In genomic region chr1:24414884-24415333, GRCh38 we compare ENCODE assay signal across 8 cellular contexts. TPM values are rescaled to one million over a fixed set of nuclear protein-coding genes. Genes with fewer than 3 reads are reported as not detected.
DNase-seq lines count a peak whose midpoint lies in the region; ATAC-seq, FAIRE-seq and TF ChIP-seq lines count a peak whose summit lies in the region.

No MANE protein-coding gene starts in this region.

- H3K27ac ChIP-seq in keratinocyte (ENCODE audit: control insufficient read depth, insufficient read depth, low read length), result peak overlapping the region; percentile 51
- no peak overlapping the region for H3K27ac ChIP-seq in stomach smooth muscle (ENCODE audit: low read length)

- no peak for FAIRE-seq in keratinocyte (lab: Jason Lieb, UNC)

- H3K27me3 Mint-ChIP-seq in T-helper 2 cell treated with Interferon-gamma antibody and Interleukin-4, amounts not matched to agents 5 μg/mL and 100 μg/mL, for 36 hours (ENCODE audit: low read depth), result no peaks in the 10 kb centered on the region
- H3K27me3 Mint-ChIP-seq in activated CD8-positive, alpha-beta T cell treated with anti-CD3 and anti-CD28 coated beads for 36 hours, result no peaks in the 10 kb centered on the region

- peaks cover 2% of the 10 kb centered on the region for H3K9me1 ChIP-seq in keratinocyte (ENCODE audit: control insufficient read depth, extremely low read depth, insufficient read depth, low read length)

- no peak for DNase-seq in T-helper 2 cell treated with Interferon-gamma antibody and Interleukin-4, amounts not matched to agents 5 μg/mL and 100 μg/mL, for 36 hours (ENCODE audit: low spot score)
- DNase-seq in T-helper 2 cell, result no peak
- peak; percentile 14 for DNase-seq in activated CD8-positive, alpha-beta T cell treated with anti-CD3 and anti-CD28 coated beads for 36 hours
- DNase-seq in keratinocyte (ENCODE audit: low read depth, low spot score), result no peak
- DNase-seq in A172 (ENCODE audit: low spot score), result no peak

- POLR2A ChIA-PET in activated CD8-positive, alpha-beta T cell treated with anti-CD3 and anti-CD28 coated beads for 36 hours (lab: Charles Lee), result interaction anchor here (0.8 to 3.6 kb wide), 15 partner anchors 8 to 227 kb away, joined by 3 to 17 read pairs (median 5); partner anchors contain the start of gene RCAN3

- H3K4me2 ChIP-seq in keratinocyte (ENCODE audit: control insufficient read depth, extremely low read depth, insufficient read depth, low read depth, low read length), result peak overlapping the region; percentile 74

- H3K36me3 Mint-ChIP-seq in T-helper 2 cell treated with Interferon-gamma antibody and Interleukin-4, amounts not matched to agents 5 μg/mL and 100 μg/mL, for 36 hours (ENCODE audit: low read depth), result peaks cover 12% of the 10 kb centered on the region
- H3K36me3 Mint-ChIP-seq in activated CD8-positive, alpha-beta T cell treated with anti-CD3 and anti-CD28 coated beads for 36 hours (ENCODE audit: low read depth), result peaks cover 9% of the 10 kb centered on the region

- CTCF ChIA-PET in activated CD8-positive, alpha-beta T cell treated with anti-CD3 and anti-CD28 coated beads for 36 hours (lab: Charles Lee), result interaction anchor here (0.6 to 9.6 kb wide), 41 partner anchors 8 to 231 kb away, joined by 3 to 103 read pairs (median 7); partner anchors contain the start of gene RCAN3

- peaks cover 24% of the 10 kb centered on the region for H3K79me2 ChIP-seq in keratinocyte (ENCODE audit: control insufficient read depth, insufficient read depth, low read length)

- H3K9ac ChIP-seq in keratinocyte (ENCODE audit: control insufficient read depth, extremely low read depth, insufficient read depth, low read length) (peak overlapping the region; percentile 49), stomach smooth muscle (ENCODE audit: low read length in 2 of 2) (peak overlapping the region; percentile 5 to 12)

- H3K27ac Mint-ChIP-seq in T-helper 2 cell treated with Interferon-gamma antibody and Interleukin-4, amounts not matched to agents 5 μg/mL and 100 μg/mL, for 36 hours, result peak overlapping the region; percentile 45
- peak overlapping the region; percentile 81 for H3K27ac Mint-ChIP-seq in activated CD8-positive, alpha-beta T cell treated with anti-CD3 and anti-CD28 coated beads for 36 hours

- intact Hi-C loops in activated CD8-positive, alpha-beta T cell treated with anti-CD3 and anti-CD28 coated beads for 36 hours (cut with micrococcal nuclease), result loop anchor here (5.0 kb wide), 5 partner anchors 67 to 222 kb away; partner anchors contain the start of gene RCAN3

- H3K4me3 ChIP-seq in keratinocyte (ENCODE audit: control insufficient read depth in 2 of 3, extremely low read depth in 1 of 3, insufficient read depth in 2 of 3, low read depth in 1 of 3, low read length in 3 of 3) (peak overlapping the region; percentile 11 to 91 (median 23)), stomach smooth muscle (ENCODE audit: low read length in 2 of 2) (peak overlapping the region; percentile 84 to 97)

- no peaks in the 10 kb centered on the region for H3K9me3 ChIP-seq in keratinocyte (ENCODE audit: control insufficient read depth, low read depth, low read length)
- no peaks in the 10 kb centered on the region for H3K9me3 ChIP-seq in stomach smooth muscle (ENCODE audit: control insufficient read depth in 2 of 2, low read length in 2 of 2)

- ATAC-seq in activated CD8-positive, alpha-beta T cell treated with anti-CD3 and anti-CD28 coated beads for 36 hours, result no peak
- ATAC-seq in GM21381 (IDR thresholded peaks at IDR 0.05; ENCODE audit: unreplicated experiment) (no peak), GM18517 (IDR thresholded peaks at IDR 0.05; ENCODE audit: unreplicated experiment) (no peak)

- TF ChIP-seq CTCF in activated CD8-positive, alpha-beta T cell treated with anti-CD3 and anti-CD28 coated beads for 36 hours (IDR thresholded peaks at IDR 0.05), result no peak
- no peak for TF ChIP-seq CTCF in keratinocyte (optimal IDR thresholded peaks at IDR 0.05 in 1 of 3, IDR thresholded peaks at IDR 0.05 in 1 of 3, conservative IDR thresholded peaks at IDR 0.05 in 1 of 3; ENCODE audit: extremely low read depth in 1 of 3, insufficient read depth in 2 of 3, low read length in 3 of 3)

- peak overlapping the region; percentile 75 for H2AFZ ChIP-seq in keratinocyte (ENCODE audit: control insufficient read depth, low read length)

- H3K9me3 Mint-ChIP-seq in T-helper 2 cell treated with Interferon-gamma antibody and Interleukin-4, amounts not matched to agents 5 μg/mL and 100 μg/mL, for 36 hours, result no peaks in the 10 kb centered on the region
- H3K9me3 Mint-ChIP-seq in activated CD8-positive, alpha-beta T cell treated with anti-CD3 and anti-CD28 coated beads for 36 hours, result no peaks in the 10 kb centered on the region

- peaks cover 68% of the 10 kb centered on the region for H3K4me1 ChIP-seq in keratinocyte (ENCODE audit: control insufficient read depth, extremely low read depth, insufficient read depth, low read length)
- H3K4me1 ChIP-seq in stomach smooth muscle (ENCODE audit: control insufficient read depth, insufficient read depth, low read length), result peaks cover 26% of the 10 kb centered on the region

- no peaks in the 10 kb centered on the region for H3K27me3 ChIP-seq in keratinocyte (ENCODE audit: control insufficient read depth, extremely low read depth, insufficient read depth, low read length)
- H3K27me3 ChIP-seq in stomach smooth muscle (ENCODE audit: control insufficient read depth in 1 of 2, insufficient read depth in 2 of 2, low read length in 2 of 2), result no peaks in the 10 kb centered on the region

- no peaks in the 10 kb centered on the region for H4K20me1 ChIP-seq in keratinocyte (ENCODE audit: control insufficient read depth, extremely low read depth, insufficient read depth, low read length)

- peaks cover 0 to 1% of the 10 kb centered on the region in 2 experiments for H3K36me3 ChIP-seq in keratinocyte (ENCODE audit: control insufficient read depth in 2 of 2, extremely low read depth in 1 of 2, insufficient read depth in 2 of 2, low read length in 2 of 2)
- H3K36me3 ChIP-seq in stomach smooth muscle (ENCODE audit: control insufficient read depth in 2 of 2, insufficient read depth in 2 of 2, low read length in 2 of 2), result peaks cover 4 to 5% of the 10 kb centered on the region in 2 donors

- dilution Hi-C loops in keratinocyte (cut with MboI; ENCODE audit: extremely low pct_ligation_motif_present, low sequenced_read_pairs), result no loop called here

- peak overlapping the region; percentile 97 for H3K4me3 Mint-ChIP-seq in T-helper 2 cell treated with Interferon-gamma antibody and Interleukin-4, amounts not matched to agents 5 μg/mL and 100 μg/mL, for 36 hours
- H3K4me3 Mint-ChIP-seq in activated CD8-positive, alpha-beta T cell treated with anti-CD3 and anti-CD28 coated beads for 36 hours, result peak overlapping the region; percentile 98

- H3K4me1 Mint-ChIP-seq in T-helper 2 cell treated with Interferon-gamma antibody and Interleukin-4, amounts not matched to agents 5 μg/mL and 100 μg/mL, for 36 hours (ENCODE audit: low read depth), result peaks cover 47% of the 10 kb centered on the region
- H3K4me1 Mint-ChIP-seq in activated CD8-positive, alpha-beta T cell treated with anti-CD3 and anti-CD28 coated beads for 36 hours (ENCODE audit: low read depth), result peaks cover 47% of the 10 kb centered on the region

RNA-seq across cellular contexts. Expression of gene NIPAL3, which starts 0.7 kb away (rescaled TPM):
- total RNA-seq in activated CD8-positive, alpha-beta T cell treated with anti-CD3 and anti-CD28 coated beads for 36 hours, result 10 to 100 TPM; 33.2 to 33.3 TPM
- 30.5 to 42.1 TPM (median 37.3 TPM) in 3 replicates for polyA plus RNA-seq in keratinocyte
- polyA plus RNA-seq in keratinocyte (2011; ENCODE audit: low read depth), result 12.9 TPM
- 39.1 and 42.7 TPM in 2 replicates for polyA plus RNA-seq in keratinocyte (2011; cell fraction: cytosol; rRNA removed)
- polyA plus RNA-seq in keratinocyte (2011; cell fraction: nucleus; rRNA removed), result 54.2 and 56.5 TPM in 2 replicates
- 19.2 and 29.1 TPM in 2 replicates for polyA plus RNA-seq in keratinocyte (2012; ENCODE audit: low replicate concordance)
- 56.5 to 63.8 TPM (median 61.9 TPM) in 3 replicates for polyA minus RNA-seq in keratinocyte
- polyA minus RNA-seq in keratinocyte (2011; cell fraction: cytosol; rRNA and poly(A)+ RNA removed), result 43.9 TPM
- 51.6 and 76.6 TPM in 2 replicates for polyA minus RNA-seq in keratinocyte (2011; cell fraction: nucleus; rRNA and poly(A)+ RNA removed)
- total RNA-seq in A172 (2014; rRNA removed; shearing (Covaris generic)), result 8.2 and 10.7 TPM in 2 replicates

RNA-seq across cellular contexts. Expression of gene STPG1, which starts 1.3 kb away (rescaled TPM):
- total RNA-seq in activated CD8-positive, alpha-beta T cell treated with anti-CD3 and anti-CD28 coated beads for 36 hours, result 1 to 10 TPM; 5.6 to 6.3 TPM
- 15.3 to 16.9 TPM (median 16.6 TPM) in 3 replicates for polyA plus RNA-seq in keratinocyte
- polyA plus RNA-seq in keratinocyte (2011; ENCODE audit: low read depth), result 6.5 TPM
- 14.6 and 19.3 TPM in 2 replicates for polyA plus RNA-seq in keratinocyte (2011; cell fraction: cytosol; rRNA removed)
- 20.6 TPM in 2 replicates for polyA plus RNA-seq in keratinocyte (2011; cell fraction: nucleus; rRNA removed)
- polyA plus RNA-seq in keratinocyte (2012; ENCODE audit: low replicate concordance), result 8.2 and 12.3 TPM in 2 replicates
- 8.8 to 12.6 TPM (median 10.7 TPM) in 3 replicates for polyA minus RNA-seq in keratinocyte
- polyA minus RNA-seq in keratinocyte (2011; cell fraction: cytosol; rRNA and poly(A)+ RNA removed), result 3.6 TPM
- 9.4 and 16.4 TPM in 2 replicates for polyA minus RNA-seq in keratinocyte (2011; cell fraction: nucleus; rRNA and poly(A)+ RNA removed)
- total RNA-seq in A172 (2014; rRNA removed; shearing (Covaris generic)), result 1.8 and 2.3 TPM in 2 replicates
